10 cellular contexts compared by ENCODE assay signal in genomic region chr14:38197001-38197760, GRCh38. TPM values are rescaled to one million over a fixed set of nuclear protein-coding genes. Genes with fewer than 3 reads are reported as not detected.
A peak's percentile ranks its signal among the peaks of the same experiment; 100 is the strongest.
DNase-seq lines count a peak whose midpoint lies in the region; ATAC-seq and TF ChIP-seq lines count a peak whose summit lies in the region.
"Had no signal": no experiment of that assay in that cellular context is flagged by ENCODE, and none has a peak within 500 bp of the region (broad histone marks: within the 10 kb centered on the region; RNA-seq: fewer than 3 reads in every experiment).

No MANE protein-coding gene starts in this region.

- intact Hi-C loops in Right ventricle myocardium superior (cut with DNase I) = no loop called here
- intact Hi-C loops in transverse colon (cut with DNase I; ENCODE audit: low total_unique reads) = no loop called here

- peak in 1 of 2 donors; percentile 30 for DNase-seq in cardiac muscle cell (ENCODE audit: low read depth in 1 of 2, low spot score in 1 of 2)
- DNase-seq in Right ventricle myocardium superior = no peak
- DNase-seq in RWPE1 (ENCODE audit: low spot score) = no peak
- DNase-seq in iPS DF 6.9 (ENCODE audit: low read depth, low spot score) = no peak
- no peak for DNase-seq in transverse colon
- DNase-seq in GM13977 (ENCODE audit: low spot score) = no peak
- DNase-seq: WERI-Rb-1 had no signal

- POLR2A ChIA-PET in RWPE1 (lab: Yijun Ruan, JAX; ENCODE audit: low non-redundant PET) = no interaction called here

- H3K9me3 ChIP-seq in cardiac muscle cell (ENCODE audit: low read depth) (no peaks in the 10 kb centered on the region), iPS DF 6.9 (ENCODE audit: control insufficient read depth, insufficient read depth, low read length) (no peaks in the 10 kb centered on the region), transverse colon (no peaks in the 10 kb centered on the region)

- H3K4me1 ChIP-seq in cardiac muscle cell (ENCODE audit: low read depth) = no peaks in the 10 kb centered on the region
- no peaks in the 10 kb centered on the region for H3K4me1 ChIP-seq in iPS DF 6.9 (ENCODE audit: control insufficient read depth, insufficient read depth, low read length)
- H3K4me1 ChIP-seq in transverse colon = no peaks in the 10 kb centered on the region

- TF ChIP-seq POLR2A in transverse colon (IDR thresholded peaks at IDR 0.05) = no peak

- H3K27me3 ChIP-seq in cardiac muscle cell = peaks cover 13% of the 10 kb centered on the region
- H3K27me3 ChIP-seq in iPS DF 6.9 (ENCODE audit: control insufficient read depth, insufficient read depth, low read length) = no peaks in the 10 kb centered on the region
- no peaks in the 10 kb centered on the region for H3K27me3 ChIP-seq in transverse colon

- TF ChIP-seq EP300 in transverse colon (IDR thresholded peaks at IDR 0.05; ENCODE audit: low read depth) = no peak

- TF ChIP-seq CTCF in cardiac muscle cell (IDR thresholded peaks at IDR 0.05; ENCODE audit: low read depth, low read length) (peak; percentile 52), RWPE1 (conservative IDR thresholded peaks at IDR 0.05; ENCODE audit: low read depth) (peak; percentile 43), transverse colon (IDR thresholded peaks at IDR 0.05) (peak; percentile 35 to 61 (median 47)), GM13977 (IDR thresholded peaks at IDR 0.05; ENCODE audit: extremely low read depth, insufficient read depth, missing control alignments) (no peak)

- CTCF ChIA-PET in RWPE1 (lab: Yijun Ruan, JAX) = interaction anchor here (0.6 to 0.7 kb wide), 8 partner anchors 11 to 1336 kb away, joined by 3 to 7 read pairs (median 4); no protein-coding TSS in a partner anchor

- no peaks in the 10 kb centered on the region for H3K36me3 ChIP-seq in cardiac muscle cell
- peaks cover 30% of the 10 kb centered on the region; the same call in 1 of the 2 replicates for H3K36me3 ChIP-seq in iPS DF 6.9 (ENCODE audit: control insufficient read depth, insufficient read depth, low read length)
- H3K36me3 ChIP-seq in transverse colon = no peaks in the 10 kb centered on the region
- H3K36me3 ChIP-seq: WERI-Rb-1 had no signal

- in situ Hi-C loops in transverse colon (cut with MboI; ENCODE audit: low pct_ligation_motif_present in 1 of 4, low pct_unique_long_range_greater_than_20kb in 1 of 4, low sequenced_read_pairs in 3 of 4) (no loop called here), GM13977 (cut with MboI; ENCODE audit: low pct_unique_long_range_greater_than_20kb, low sequenced_read_pairs, unreplicated experiment) (no loop called here)

- H3K4me3 ChIP-seq in cardiac muscle cell (no peak overlapping the region), iPS DF 6.9 (ENCODE audit: low read length) (no peak overlapping the region), transverse colon (no peak overlapping the region)

- ATAC-seq in Right ventricle myocardium superior (ENCODE audit: poor library complexity) (no peak), GM21529 (IDR thresholded peaks at IDR 0.05; ENCODE audit: unreplicated experiment) (no peak), GM21786 (IDR thresholded peaks at IDR 0.05; ENCODE audit: unreplicated experiment) (no peak)

- no peak overlapping the region for H3K27ac ChIP-seq in cardiac muscle cell
- H3K27ac ChIP-seq in RWPE1 = no peak overlapping the region
- peak overlapping the region; percentile 88 for H3K27ac ChIP-seq in iPS DF 6.9 (ENCODE audit: low read length)
- H3K27ac ChIP-seq in transverse colon = no peak overlapping the region
- H3K27ac ChIP-seq: epithelial cell of prostate, WERI-Rb-1 had no signal

RNA-seq across cellular contexts. Expression of gene SSTR1, which starts 10.5 kb away (rescaled TPM):
- total RNA-seq in cardiac muscle cell = not detected in 2 replicates
- not detected in 2 replicates for polyA plus RNA-seq in cardiac muscle cell
- total RNA-seq in Right ventricle myocardium superior = 0.43 TPM
- total RNA-seq in transverse colon = 10 to 100 TPM in 1 of 4 donors, 1 to 10 TPM in 3; 1.6 to 10.1 (median 6.9) TPM

RNA-seq across cellular contexts. Expression of gene CLEC14A, which starts 58.7 kb away (rescaled TPM):
- total RNA-seq in cardiac muscle cell (0.18 and 0.42 TPM in 2 replicates), Right ventricle myocardium superior (28.8 TPM), transverse colon (1 to 10 TPM in 3 of 4 donors, not detected in 1; 2.4 to 5.7 (median 5.3) TPM)
- polyA plus RNA-seq in cardiac muscle cell = 0.49 TPM in 1 of 2 replicates, not detected in the other
